Comparison of ENCODE assay signal across 9 cellular contexts in the genomic region with DNA sequence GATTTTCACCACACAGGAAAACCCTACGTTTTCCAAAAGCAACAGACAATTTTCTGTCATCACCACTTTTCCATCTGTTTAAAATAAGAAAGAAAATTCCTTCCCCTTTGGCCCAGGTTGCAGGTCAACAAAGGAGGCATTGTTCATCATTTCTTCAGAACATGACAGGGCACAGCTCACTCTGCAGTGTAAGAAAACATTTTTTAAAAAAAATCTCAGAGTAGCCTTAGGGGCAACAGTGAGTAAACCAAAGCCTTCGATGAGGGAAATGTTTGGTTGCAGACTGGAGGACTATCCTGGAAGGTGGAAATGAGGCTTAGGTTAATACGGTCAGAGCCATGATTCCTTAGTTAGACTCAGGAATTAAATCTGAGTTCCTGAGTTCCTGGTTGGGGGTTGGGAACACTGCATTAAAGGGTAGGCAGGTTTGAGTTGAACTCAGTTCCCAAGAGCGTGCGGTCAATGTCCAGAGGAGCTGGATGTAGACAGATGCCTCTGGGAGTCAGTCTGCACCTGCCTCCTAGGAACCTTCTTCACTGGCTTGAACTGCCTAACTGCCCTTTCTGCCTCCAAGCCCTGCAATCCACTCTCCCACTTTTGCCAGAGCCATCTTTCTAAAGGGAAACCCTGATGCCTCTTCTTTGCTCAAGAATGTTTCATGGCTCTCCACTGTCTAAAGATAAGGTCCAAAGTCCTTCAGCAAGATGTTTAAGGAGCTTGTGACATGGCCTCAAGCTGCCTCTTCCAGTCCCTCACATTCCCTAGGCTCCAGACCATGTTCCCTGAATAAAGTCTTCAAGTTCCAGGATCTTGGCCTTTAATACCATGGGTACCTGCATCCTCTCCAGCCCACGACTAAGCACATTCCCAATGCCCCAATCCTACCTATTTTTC. TPM values are rescaled to one million over a fixed set of nuclear protein-coding genes. Genes with fewer than 3 reads are reported as not detected.
DNase-seq lines count a peak whose midpoint lies in the region; FAIRE-seq and TF ChIP-seq lines count a peak whose summit lies in the region.
"Had no signal": no experiment of that assay in that cellular context is flagged by ENCODE, and none has a peak within 500 bp of the region (broad histone marks: within the 10 kb centered on the region; RNA-seq: fewer than 3 reads in every experiment).

No MANE protein-coding gene starts in this region.

- H2BK5ac ChIP-seq in trophoblast cell (ENCODE audit: low read depth, low read length, poor library complexity): peak overlapping the region; percentile 43

- no peaks in the 10 kb centered on the region for H3K9me3 Mint-ChIP-seq in endodermal cell
- H3K9me3 Mint-ChIP-seq: activated CD8-positive, alpha-beta T cell treated with anti-CD3 and anti-CD28 coated beads for 36 hours had no signal

- 73 to 77% methylated on average over 6 of the region's 6 CpGs for WGBS in endodermal cell (ENCODE audit: insufficient coverage in 1 of 2, insufficient read length in 1 of 2), 2 experiments
- no CpG with 5 or more reads among the region's 6 CpGs for WGBS in trophoblast cell (ENCODE audit: extremely low coverage, insufficient coverage, insufficient read length)

- peak overlapping the region; percentile 1 for H2BK120ac ChIP-seq in trophoblast cell (ENCODE audit: insufficient read depth, low read length, poor library complexity)

- peaks cover 15% of the 10 kb centered on the region for H3K79me2 ChIP-seq in trophoblast cell (ENCODE audit: control insufficient read depth, insufficient read depth, low read length, poor library complexity)

- H3K9me3 ChIP-seq in NT2/D1 (ENCODE audit: insufficient read depth, low read length): no peaks in the 10 kb centered on the region
- no peaks in the 10 kb centered on the region for H3K9me3 ChIP-seq in endodermal cell (ENCODE audit: control insufficient read depth, low read length)
- H3K9me3 ChIP-seq in trophoblast cell (ENCODE audit: insufficient read depth, low read depth, low read length): no peaks in the 10 kb centered on the region

- H3K4me1 ChIP-seq in NT2/D1 (ENCODE audit: insufficient read depth, insufficient read length): peaks cover 31% of the 10 kb centered on the region
- peaks cover 7% of the 10 kb centered on the region for H3K4me1 ChIP-seq in endodermal cell (ENCODE audit: control insufficient read depth, insufficient read depth, low read length)
- peaks cover 26 to 28% of the 10 kb centered on the region in 2 experiments for H3K4me1 ChIP-seq in trophoblast cell (ENCODE audit: control insufficient read depth in 1 of 2, insufficient read depth in 2 of 2, low read length in 2 of 2)

- no peaks in the 10 kb centered on the region for H3K36me3 Mint-ChIP-seq in endodermal cell (ENCODE audit: low read depth)

- FAIRE-seq in GM19239 (lab: Jason Lieb, UNC): peak; percentile 14

- peaks cover 46% of the 10 kb centered on the region for H3K4me1 Mint-ChIP-seq in endodermal cell

- H3K27ac Mint-ChIP-seq in endodermal cell: no peak overlapping the region

- no peak overlapping the region for H4K12ac ChIP-seq in trophoblast cell (ENCODE audit: low read depth, low read length)

- peak overlapping the region; percentile 71 for H4K91ac ChIP-seq in trophoblast cell (ENCODE audit: low read depth, low read length)

- no peak overlapping the region for H3K23ac ChIP-seq in trophoblast cell (ENCODE audit: low read length)

- H3K9ac ChIP-seq in NT2/D1 (ENCODE audit: insufficient read length, low read depth) (no peak overlapping the region), endodermal cell (ENCODE audit: extremely low read depth, low read length, poor library complexity, severe bottlenecking) (no peak overlapping the region), trophoblast cell (ENCODE audit: low read length) (no peak overlapping the region)

- no peak overlapping the region for H2AK5ac ChIP-seq in trophoblast cell (ENCODE audit: low read length)

- H3K4ac ChIP-seq in trophoblast cell (ENCODE audit: low read depth, low read length): no peak overlapping the region

- no peak overlapping the region for H3K27ac ChIP-seq in endodermal cell (ENCODE audit: low read depth, low read length)
- H3K27ac ChIP-seq in trophoblast cell (ENCODE audit: low read depth, low read length): no peak overlapping the region
- H3K27ac ChIP-seq in dorsolateral prefrontal cortex: peak overlapping the region in 14 of 59 donors; percentile 3 to 81 (median 46)

- H2AFZ ChIP-seq in trophoblast cell (ENCODE audit: insufficient read depth, low read length, poor library complexity): no peak overlapping the region

- H2BK12ac ChIP-seq in trophoblast cell (ENCODE audit: low read length): peak overlapping the region; percentile 46

- no peak overlapping the region for H3K4me2 ChIP-seq in trophoblast cell (ENCODE audit: low read length)

- H3K27me3 ChIP-seq in NT2/D1 (ENCODE audit: insufficient read depth, insufficient read length): peaks cover 25% of the 10 kb centered on the region
- H3K27me3 ChIP-seq in endodermal cell (ENCODE audit: control insufficient read depth, insufficient read depth, low read length, poor library complexity, severe bottlenecking): peaks cover 12% of the 10 kb centered on the region
- H3K27me3 ChIP-seq in trophoblast cell (ENCODE audit: insufficient read depth, low read length): no peaks in the 10 kb centered on the region
- no peaks in the 10 kb centered on the region for H3K27me3 ChIP-seq in dorsolateral prefrontal cortex

- peak overlapping the region; percentile 54 for H3K4me3 Mint-ChIP-seq in endodermal cell

- no peak overlapping the region for H4K8ac ChIP-seq in trophoblast cell (ENCODE audit: low read depth, low read length)

- H3K14ac ChIP-seq in trophoblast cell (ENCODE audit: low read length): no peak overlapping the region

- peaks cover 31% of the 10 kb centered on the region for H3K79me1 ChIP-seq in trophoblast cell (ENCODE audit: low read length)

- no peak for DNase-seq in GM19239 (ENCODE audit: insufficient read length, low spot score)
- DNase-seq in NT2/D1 (ENCODE audit: low read depth, low spot score): peak; percentile 35
- DNase-seq in endodermal cell: no peak
- DNase-seq in trophoblast cell: peak; percentile 18 to 53
- DNase-seq in hypothalamus (lab: John Stamatoyannopoulos, UW): no peak
- no peak for DNase-seq in dorsolateral prefrontal cortex
- DNase-seq in AG08395 (ENCODE audit: low spot score): no peak
- DNase-seq: GDM1 had no signal

- no peak overlapping the region for H3K18ac ChIP-seq in trophoblast cell (ENCODE audit: low read length)

- H3K4me3 ChIP-seq in NT2/D1 (ENCODE audit: insufficient read length, low read depth) (no peak overlapping the region), endodermal cell (ENCODE audit: low read length) (peak overlapping the region; percentile 43), trophoblast cell (ENCODE audit: low read depth, low read length) (no peak overlapping the region), dorsolateral prefrontal cortex (no peak overlapping the region)

- H3K27me3 Mint-ChIP-seq in endodermal cell (ENCODE audit: insufficient read depth): peaks cover 22% of the 10 kb centered on the region

- intact Hi-C loops in dorsolateral prefrontal cortex (cut with DNase I): no loop called here

- TF ChIP-seq CTCF in endodermal cell (conservative IDR thresholded peaks at IDR 0.05) (no peak), dorsolateral prefrontal cortex (IDR thresholded peaks at IDR 0.05 in 54 of 56, conservative IDR thresholded peaks at IDR 0.05 in 2 of 56; ENCODE audit: low read depth in 1 of 56, partially characterized antibody in 56 of 56) (no peak)

- peaks cover 11% of the 10 kb centered on the region for H3K36me3 ChIP-seq in NT2/D1 (ENCODE audit: insufficient read depth, insufficient read length, low read length)
- no peaks in the 10 kb centered on the region for H3K36me3 ChIP-seq in endodermal cell (ENCODE audit: control insufficient read depth, insufficient read depth, low read length)
- peaks cover 3% of the 10 kb centered on the region in 2 experiments for H3K36me3 ChIP-seq in trophoblast cell (ENCODE audit: control insufficient read depth in 1 of 2, insufficient read depth in 2 of 2, low read length in 2 of 2)

RNA-seq across cellular contexts. Expression of a gene that starts 3.2 kb away (rescaled TPM):
- total RNA-seq in endodermal cell: 10 to 100 TPM in 1 of 2 donors, 1 to 10 TPM in 1; 2.1 to 17.5 TPM
- polyA plus RNA-seq in endodermal cell (2013, experiment 1 of 2): 63.6 TPM
- 67.6 TPM for polyA plus RNA-seq in endodermal cell (2013, experiment 2 of 2)
- 62.4 and 67.6 TPM in 2 replicates for polyA plus RNA-seq in trophoblast cell (2013)
- total RNA-seq in dorsolateral prefrontal cortex: 10 to 100 TPM in 95 of 120 experiments, 1 to 10 TPM in 25; 5.0 to 46.3 (median 12.7) TPM
- total RNA-seq: activated CD8-positive, alpha-beta T cell treated with anti-CD3 and anti-CD28 coated beads for 36 hours had no signal

Comparison
In these comparisons a context has a peak if more than half of its experiments do, and no peak if none do; other contexts are left out.
1. DNase-seq: peak in NT2/D1 (single experiment) and trophoblast cell (2 of 2); none in GM19239 (single experiment), endodermal cell (single experiment), hypothalamus (0 of 51), dorsolateral prefrontal cortex (0 of 10) and AG08395 (single experiment).